11 cellular contexts compared by ENCODE assay signal in genomic region chr22:38135133-38135706, GRCh38. TPM values are rescaled to one million over a fixed set of nuclear protein-coding genes. Genes with fewer than 3 reads are reported as not detected.
DNase-seq lines count a peak whose midpoint lies in the region; ATAC-seq and TF ChIP-seq lines count a peak whose summit lies in the region.
"Had no signal": no experiment of that assay in that cellular context is flagged by ENCODE, and none has a peak within 500 bp of the region (broad histone marks: within the 10 kb centered on the region; RNA-seq: fewer than 3 reads in every experiment).

No MANE protein-coding gene starts in this region.

- intact Hi-C loops in dorsolateral prefrontal cortex (cut with DNase I) (no loop called here), posterior cingulate gyrus (cut with DNase I) (no loop called here)

- TF ChIP-seq CTCF in NB4 (IDR thresholded peaks at IDR 0.05; ENCODE audit: low read depth, low read length) (no peak), dorsolateral prefrontal cortex (IDR thresholded peaks at IDR 0.05 in 54 of 56, conservative IDR thresholded peaks at IDR 0.05 in 2 of 56; ENCODE audit: low read depth in 1 of 56, partially characterized antibody in 56 of 56) (no peak)

- no peak for ATAC-seq in HG03521 (IDR thresholded peaks at IDR 0.05; ENCODE audit: unreplicated experiment)
- ATAC-seq: activated T-cell treated with anti-CD3 and anti-CD28 coated beads, Interleukin-2, amount 50 U/mL, for 4 hours had no signal

- DNase-seq in EL (peak; percentile 94), NB4 (ENCODE audit: low read depth) (peak; percentile 22), dorsolateral prefrontal cortex (peak in 8 of 10 donors; percentile 21 to 73 (median 52)), posterior cingulate gyrus (peak in 7 of 10 donors; percentile 47 to 92 (median 61)), hippocampal formation (lab: John Stamatoyannopoulos, UW) (no peak), NCI-H2227 (lab: John Stamatoyannopoulos, UW; ENCODE audit: unreplicated experiment) (no peak), DMS 273 (lab: John Stamatoyannopoulos, UW; ENCODE audit: unreplicated experiment) (no peak)
- DNase-seq: activated T-cell treated with anti-CD3 and anti-CD28 coated beads, Interleukin-2, amount 50 U/mL, for 4 hours; Karpas-422; Right ventricle myocardium superior had no signal

- H3K27ac ChIP-seq in dorsolateral prefrontal cortex, result no peak overlapping the region

- H3K4me3 ChIP-seq in NB4 (ENCODE audit: low read depth, low read length) (no peak overlapping the region), dorsolateral prefrontal cortex (no peak overlapping the region)

- TF ChIP-seq POLR2A in NB4 (IDR thresholded peaks at IDR 0.05; ENCODE audit: extremely low read depth, insufficient read length), result no peak

- H3K27me3 ChIP-seq in dorsolateral prefrontal cortex, result no peaks in the 10 kb centered on the region

RNA-seq across cellular contexts. Expression of gene BAIAP2L2, which starts 24.7 kb away (rescaled TPM):
- total RNA-seq in dorsolateral prefrontal cortex, result 10 to 100 TPM in 10 of 120 experiments, 1 to 10 TPM in 110; 2.2 to 14.9 (median 6.0) TPM

RNA-seq across cellular contexts. Expression of gene PLA2G6, which starts 46.4 kb away (rescaled TPM):
- 100 to 1,000 TPM in 17 of 120 experiments, 10 to 100 TPM in 103; 45.0 to 160 (median 76.4) TPM for total RNA-seq in dorsolateral prefrontal cortex

RNA-seq across cellular contexts. Expression of gene SLC16A8, which starts 51.2 kb away (rescaled TPM):
- total RNA-seq in dorsolateral prefrontal cortex, result 1 to 10 TPM in 92 of 120 experiments, under 1 TPM in 20, not detected in 8; 0.35 to 9.3 (median 1.9) TPM
- total RNA-seq: activated T-cell treated with anti-CD3 and anti-CD28 coated beads, Interleukin-2, amount 50 U/mL, for 4 hours; Right ventricle myocardium superior had no signal

Comparison
In these comparisons a context has a peak if more than half of its experiments do, and no peak if none do; other contexts are left out.
1. DNase-seq: peak in EL (single experiment), NB4 (single experiment), dorsolateral prefrontal cortex (8 of 10) and posterior cingulate gyrus (7 of 10); none in hippocampal formation (0 of 2), NCI-H2227 (single experiment) and DMS 273 (single experiment).